Comparison of ENCODE assay signal across 26 cellular contexts in genomic region chr5:91118802-91119201, GRCh38.
A peak's percentile ranks its signal among the peaks of the same experiment; 100 is the strongest.
DNase-seq lines count a peak whose midpoint lies in the region; ATAC-seq and TF ChIP-seq lines count a peak whose summit lies in the region.
"Had no signal": no experiment of that assay in that cellular context is flagged by ENCODE, and none has a peak within 500 bp of the region (broad histone marks: within the 10 kb centered on the region; RNA-seq: fewer than 3 reads in every experiment).

No MANE protein-coding gene starts in this region.

- H3K4me1 Mint-ChIP-seq in brain, result peaks cover 53% of the 10 kb centered on the region
- peaks cover 0 to 6% of the 10 kb centered on the region in 2 donors for H3K4me1 Mint-ChIP-seq in immature natural killer cell
- H3K4me1 Mint-ChIP-seq: B cell; CD4-positive, alpha-beta memory T cell had no signal

- H3K27ac ChIP-seq in left ventricle myocardium inferior (replicated peaks) (peak overlapping the region; percentile 78), lower lobe of right lung (no peak overlapping the region), body of pancreas (no peak overlapping the region)
- H3K27ac ChIP-seq: gastrocnemius medialis had no signal

- H3K27me3 ChIP-seq in left ventricle myocardium inferior (ENCODE audit: low read depth) (no peaks in the 10 kb centered on the region), lower lobe of right lung (ENCODE audit: low read depth) (no peaks in the 10 kb centered on the region), body of pancreas (no peaks in the 10 kb centered on the region)
- H3K27me3 ChIP-seq: adrenal gland, gastrocnemius medialis had no signal

- TF ChIP-seq CTCF in left ventricle myocardium inferior (IDR thresholded peaks at IDR 0.05; ENCODE audit: borderline replicate concordance) (no peak), brain (conservative IDR thresholded peaks at IDR 0.05) (no peak), fibroblast of villous mesenchyme (IDR thresholded peaks at IDR 0.05; ENCODE audit: insufficient read depth, low read depth, low read length) (no peak), lower lobe of right lung (IDR thresholded peaks at IDR 0.05) (no peak), body of pancreas (IDR thresholded peaks at IDR 0.05) (no peak)

- H3K9me3 Mint-ChIP-seq in brain, result no peaks in the 10 kb centered on the region
- no peaks in the 10 kb centered on the region for H3K9me3 Mint-ChIP-seq in immature natural killer cell
- H3K9me3 Mint-ChIP-seq: activated CD4-positive, alpha-beta memory T cell treated with anti-CD3 and anti-CD28 coated beads for 36 hours; activated T-helper 1 cell treated with anti-CD3 and anti-CD28 coated beads, Interleukin-12 subunit alpha, Interleukin-12 subunit beta, Interleukin-2, Interleukin-4 antibody, amounts not matched to agents 30 ng/mL and 10 ng/mL and 1 ng/mL, durations not matched to agents 14 hours and 24 hours and 36 hours; CD4-positive, alpha-beta memory T cell; nephron progenitor cell had no signal

- H3K27me3 Mint-ChIP-seq in brain (no peaks in the 10 kb centered on the region), immature natural killer cell (ENCODE audit: low read depth in 3 of 3) (peaks cover 0 to 6% (median 0%) of the 10 kb centered on the region in 3 donors)
- H3K27me3 Mint-ChIP-seq: activated CD4-positive, alpha-beta memory T cell treated with anti-CD3 and anti-CD28 coated beads for 36 hours; B cell had no signal

- H3K4me3 Mint-ChIP-seq in brain (no peak overlapping the region), immature natural killer cell (no peak overlapping the region)
- H3K4me3 Mint-ChIP-seq: activated CD4-positive, alpha-beta memory T cell treated with anti-CD3 and anti-CD28 coated beads for 36 hours; activated T-helper 1 cell treated with anti-CD3 and anti-CD28 coated beads, Interleukin-12 subunit alpha, Interleukin-12 subunit beta, Interleukin-2, Interleukin-4 antibody, amounts not matched to agents 30 ng/mL and 10 ng/mL and 1 ng/mL, durations not matched to agents 14 hours and 24 hours and 36 hours; B cell; CD4-positive, alpha-beta memory T cell; nephron progenitor cell; T-helper 17 cell had no signal

- H3K4me1 ChIP-seq in left ventricle myocardium inferior (peaks cover 64% of the 10 kb centered on the region), lower lobe of right lung (peaks cover 40% of the 10 kb centered on the region), body of pancreas (peaks cover 19% of the 10 kb centered on the region)

- H3K27ac Mint-ChIP-seq in brain (peak overlapping the region in 4 of 5 experiments; percentile 1 to 61 (median 24)), immature natural killer cell (no peak overlapping the region)
- H3K27ac Mint-ChIP-seq: activated CD4-positive, alpha-beta memory T cell treated with anti-CD3 and anti-CD28 coated beads for 36 hours; activated T-helper 1 cell treated with anti-CD3 and anti-CD28 coated beads, Interleukin-12 subunit alpha, Interleukin-12 subunit beta, Interleukin-2, Interleukin-4 antibody, amounts not matched to agents 30 ng/mL and 10 ng/mL and 1 ng/mL, durations not matched to agents 14 hours and 24 hours and 36 hours; B cell; CD4-positive, alpha-beta memory T cell; T-helper 17 cell had no signal

- TF ChIP-seq POLR2A in body of pancreas (IDR thresholded peaks at IDR 0.05), result no peak

- intact Hi-C loops in left ventricle myocardium inferior (cut with micrococcal nuclease) (loop anchor here (10.0 kb wide), 1 partner anchor 166 kb away; no protein-coding TSS in a partner anchor), left ventricle myocardium superior (cut with micrococcal nuclease) (no loop called here), lower lobe of right lung (cut with DNase I) (no loop called here), body of pancreas (cut with DNase I) (no loop called here)

- ATAC-seq in left ventricle myocardium superior (no peak), lower lobe of right lung (no peak), body of pancreas (no peak)
- ATAC-seq: gastrocnemius medialis, T-helper 17 cell had no signal

- H3K9me3 ChIP-seq in left ventricle myocardium inferior (replicated peaks) (no peaks in the 10 kb centered on the region), lower lobe of right lung (no peaks in the 10 kb centered on the region), body of pancreas (no peaks in the 10 kb centered on the region)
- H3K9me3 ChIP-seq: adrenal gland, gastrocnemius medialis, HAP-1 had no signal

- H3K4me3 ChIP-seq in left ventricle myocardium inferior, result no peak overlapping the region
- H3K4me3 ChIP-seq in fibroblast of villous mesenchyme (ENCODE audit: low read depth, low read length), result no peak overlapping the region
- no peak overlapping the region for H3K4me3 ChIP-seq in lower lobe of right lung
- H3K4me3 ChIP-seq in body of pancreas, result no peak overlapping the region
- H3K4me3 ChIP-seq: adrenal gland, gastrocnemius medialis, HAP-1, skin epidermis had no signal

- H3K36me3 Mint-ChIP-seq in brain (no peaks in the 10 kb centered on the region), immature natural killer cell (no peaks in the 10 kb centered on the region)
- H3K36me3 Mint-ChIP-seq: activated CD4-positive, alpha-beta memory T cell treated with anti-CD3 and anti-CD28 coated beads for 36 hours; CD4-positive, alpha-beta memory T cell had no signal

- DNase-seq in left ventricle myocardium inferior, result no peak
- no peak for DNase-seq in left ventricle myocardium superior
- DNase-seq in fibroblast of villous mesenchyme (ENCODE audit: low read depth), result peak; percentile 48
- DNase-seq in activated T-cell treated with anti-CD3 and anti-CD28 coated beads, Interleukin-2, amount 50 U/mL, for 1 hour, result no peak
- DNase-seq in immature natural killer cell, result no peak
- no peak for DNase-seq in lower lobe of right lung
- DNase-seq in body of pancreas, result no peak
- DNase-seq: 8988T; activated CD4-positive, alpha-beta memory T cell treated with anti-CD3 and anti-CD28 coated beads for 36 hours; activated CD4-positive, CD25-positive, alpha-beta regulatory T cell treated with anti-CD3 and anti-CD28 coated beads, Interleukin-2, amount 50 U/mL, for 72 hours; activated naive CD4-positive, alpha-beta T cell treated with Interleukin-2 at 50 U/mL for 16 hours; adrenal gland; CD4-positive, alpha-beta memory T cell; gastrocnemius medialis; Kasumi-1; kidney glomerular epithelial cell; NCI-H1436; NCI-H524 treated with DMSO at 0.1 percent for 48 hours; nephron progenitor cell; stimulated activated naive CD4-positive, alpha-beta T cell; T-helper 17 cell had no signal

- H3K36me3 ChIP-seq in left ventricle myocardium inferior, result no peaks in the 10 kb centered on the region
- no peaks in the 10 kb centered on the region for H3K36me3 ChIP-seq in lower lobe of right lung
- no peaks in the 10 kb centered on the region for H3K36me3 ChIP-seq in body of pancreas (replicated peaks in 1 of 2; ENCODE audit: insufficient read depth in 1 of 2, low read depth in 2 of 2)
- H3K36me3 ChIP-seq: adrenal gland, gastrocnemius medialis, HAP-1 had no signal

Comparison
In these comparisons a context has a peak if more than half of its experiments do, and no peak if none do; other contexts are left out.
1. H3K27ac Mint-ChIP-seq: peak in brain (4 of 5); none in immature natural killer cell (0 of 6).